20 cellular contexts compared by ENCODE assay signal in genomic region chr9:114273461-114273881, GRCh38. TPM values are rescaled to one million over a fixed set of nuclear protein-coding genes. Genes with fewer than 3 reads are reported as not detected.
DNase-seq lines count a peak whose midpoint lies in the region; ATAC-seq and TF ChIP-seq lines count a peak whose summit lies in the region.
"Had no signal": no experiment of that assay in that cellular context is flagged by ENCODE, and none has a peak within 500 bp of the region (broad histone marks: within the 10 kb centered on the region; RNA-seq: fewer than 3 reads in every experiment).

No MANE protein-coding gene starts in this region.

- intact Hi-C loops in left cardiac atrium (cut with DNase I) (loop anchor here (5.0 kb wide), 2 partner anchors 116 to 166 kb away; partner anchors contain the start of gene COL27A1 (in 2 of the 2)), heart right ventricle (cut with DNase I) (loop anchor here in 7 of 10 donors (5.0 to 10.0 kb wide), 4 partner anchors 116 to 169 kb away; partner anchors contain the start of gene COL27A1 (in 5 of the 7)), aorta (cut with DNase I) (loop anchor here in 1 of 2 donors (5.0 kb wide), 2 partner anchors 116 to 166 kb away; partner anchors contain the start of gene COL27A1)

- TF ChIP-seq CTCF in heart right ventricle (IDR thresholded peaks at IDR 0.05) = no peak
- no peak for TF ChIP-seq CTCF in endothelial cell (IDR thresholded peaks at IDR 0.05; ENCODE audit: unreplicated experiment)
- no peak for TF ChIP-seq CTCF in neural crest cell (conservative IDR thresholded peaks at IDR 0.05)

- H3K4me3 ChIP-seq in heart right ventricle (no peak overlapping the region), aorta (ENCODE audit: low read length in 2 of 2) (no peak overlapping the region)
- H3K4me3 ChIP-seq: BLaER1 treated with 17β-estradiol and CSF1 and Interleukin-3, amounts not matched to agents 10 nM and 100 nM; breast epithelium; hepatocyte; prostate gland; upper lobe of left lung had no signal

- H3K4me1 Mint-ChIP-seq in endothelial cell (ENCODE audit: unreplicated experiment) (no peaks in the 10 kb centered on the region), neural crest cell (no peaks in the 10 kb centered on the region)

- H3K4me1 ChIP-seq in heart right ventricle = no peaks in the 10 kb centered on the region
- no peaks in the 10 kb centered on the region for H3K4me1 ChIP-seq in aorta (ENCODE audit: control insufficient read depth in 1 of 2, insufficient read depth in 2 of 2, low read length in 2 of 2)
- H3K4me1 ChIP-seq: breast epithelium, prostate gland, upper lobe of left lung had no signal

- DNase-seq in left cardiac atrium (peak; percentile 7), heart right ventricle (no peak), endothelial cell (ENCODE audit: low spot score) (no peak), neural crest cell (ENCODE audit: low read depth, low spot score) (no peak), aorta (peak; percentile 24 to 48), T1000 (lab: John Stamatoyannopoulos, UW) (no peak), COR-L47 (lab: John Stamatoyannopoulos, UW) (no peak), NCI-H82 treated with DMSO at 0.1 percent for 48 hours (lab: John Stamatoyannopoulos, UW; ENCODE audit: unreplicated experiment) (no peak)
- DNase-seq: activated CD8-positive, alpha-beta memory T cell treated with anti-CD3 and anti-CD28 coated beads, Interleukin-2, amount 50 U/mL, for 48 hours; mesenchymal stem cell; naive thymus-derived CD4-positive, alpha-beta T cell; NCI-H1436; stimulated activated CD4-positive, alpha-beta T cell treated with anti-CD3 and anti-CD28 coated beads, Interleukin-12 subunit alpha, Interleukin-12 subunit beta, amount 100 ng/mL, for 4 hours; upper lobe of left lung had no signal

- H3K4me3 Mint-ChIP-seq in endothelial cell (ENCODE audit: unreplicated experiment) = peak overlapping the region; percentile 42
- no peak overlapping the region for H3K4me3 Mint-ChIP-seq in neural crest cell
- H3K4me3 Mint-ChIP-seq: dendritic cell treated with granulocyte-macrophage colony-stimulating factor and Interleukin-4, amounts not matched to agents 40 ng/mL and 50 ng/mL, for 4 days; naive thymus-derived CD4-positive, alpha-beta T cell had no signal

- WGBS in heart right ventricle, 2 donors = 82 to 88% methylated on average over 7 of the region's 7 CpGs
- 89 to 96% methylated on average over 7 of the region's 7 CpGs for WGBS in aorta, 2 donors

- H3K27ac ChIP-seq in heart right ventricle (no peak overlapping the region), aorta (ENCODE audit: low read depth in 1 of 2, low read length in 2 of 2) (no peak overlapping the region)
- H3K27ac ChIP-seq: BLaER1 treated with 17β-estradiol and CSF1 and Interleukin-3, amounts not matched to agents 10 nM and 100 nM; hepatocyte; prostate gland; upper lobe of left lung had no signal

- H3K27me3 ChIP-seq in heart right ventricle = no peaks in the 10 kb centered on the region
- no peaks in the 10 kb centered on the region for H3K27me3 ChIP-seq in aorta (ENCODE audit: control insufficient read depth in 1 of 2, insufficient read depth in 2 of 2, low read length in 1 of 2)
- H3K27me3 ChIP-seq: BLaER1 treated with 17β-estradiol and CSF1 and Interleukin-3, amounts not matched to agents 10 nM and 100 nM; breast epithelium; hepatocyte; upper lobe of left lung had no signal

- peaks cover 47% of the 10 kb centered on the region for H3K36me3 Mint-ChIP-seq in endothelial cell (ENCODE audit: low read depth, unreplicated experiment)
- H3K36me3 Mint-ChIP-seq in neural crest cell (ENCODE audit: low read depth) = no peaks in the 10 kb centered on the region
- H3K36me3 Mint-ChIP-seq: naive thymus-derived CD4-positive, alpha-beta T cell had no signal

- H3K27me3 Mint-ChIP-seq in endothelial cell (ENCODE audit: unreplicated experiment) = peaks cover 7% of the 10 kb centered on the region
- H3K27me3 Mint-ChIP-seq in neural crest cell (ENCODE audit: low read depth) = no peaks in the 10 kb centered on the region
- H3K27me3 Mint-ChIP-seq: naive thymus-derived CD4-positive, alpha-beta T cell had no signal

- H3K9me3 ChIP-seq in heart right ventricle (no peaks in the 10 kb centered on the region), aorta (ENCODE audit: control insufficient read depth, low read length) (no peaks in the 10 kb centered on the region)
- H3K9me3 ChIP-seq: BLaER1 treated with 17β-estradiol and CSF1 and Interleukin-3, amounts not matched to agents 10 nM and 100 nM; breast epithelium; prostate gland; upper lobe of left lung had no signal

- ATAC-seq in left cardiac atrium (no peak), heart right ventricle (no peak), aorta (ENCODE audit: low FRiP score) (no peak)
- ATAC-seq: naive thymus-derived CD4-positive, alpha-beta T cell had no signal

- H3K27ac Mint-ChIP-seq in endothelial cell (ENCODE audit: unreplicated experiment) (no peak overlapping the region), neural crest cell (ENCODE audit: unreplicated experiment) (peak overlapping the region; percentile 83)
- H3K27ac Mint-ChIP-seq: dendritic cell treated with granulocyte-macrophage colony-stimulating factor and Interleukin-4, amounts not matched to agents 40 ng/mL and 50 ng/mL, for 4 days; naive thymus-derived CD4-positive, alpha-beta T cell had no signal

- peaks cover 0 to 5% (median 0%) of the 10 kb centered on the region in 9 donors for H3K36me3 ChIP-seq in heart right ventricle
- no peaks in the 10 kb centered on the region for H3K36me3 ChIP-seq in aorta (ENCODE audit: control insufficient read depth in 1 of 2, insufficient read depth in 2 of 2, low read length in 1 of 2)
- H3K36me3 ChIP-seq: breast epithelium, prostate gland, upper lobe of left lung had no signal

- H3K9me3 Mint-ChIP-seq in endothelial cell (ENCODE audit: unreplicated experiment) = no peaks in the 10 kb centered on the region
- no peaks in the 10 kb centered on the region for H3K9me3 Mint-ChIP-seq in neural crest cell
- H3K9me3 Mint-ChIP-seq: dendritic cell treated with granulocyte-macrophage colony-stimulating factor and Interleukin-4, amounts not matched to agents 40 ng/mL and 50 ng/mL, for 4 days had no signal

RNA-seq across cellular contexts. Expression of gene ORM1, which starts 49.4 kb away (rescaled TPM):
- total RNA-seq in left cardiac atrium (1 to 10 TPM in 1 of 2 donors, under 1 TPM in 1; 0.71 to 4.8 TPM), heart right ventricle (under 1 TPM in 3 of 10 donors, not detected in 7; 0.37 to 0.70 (median 0.55) TPM), endothelial cell (ENCODE audit: unreplicated experiment) (not detected), neural crest cell (not detected in 2 replicates), aorta (under 1 TPM in 1 of 2 donors, not detected in 1; 0.45 TPM)
- polyA plus RNA-seq in heart right ventricle (under 1 TPM; 0.13 to 0.59 TPM), aorta (1 to 10 TPM in 1 of 2 donors, under 1 TPM in 1; 0.28 to 3.0 TPM)
- total RNA-seq: A673, prostate gland had no signal
- polyA plus RNA-seq: naive thymus-derived CD4-positive, alpha-beta T cell had no signal

RNA-seq across cellular contexts. Expression of gene ORM2, which starts 56.2 kb away (rescaled TPM):
- total RNA-seq in left cardiac atrium (1 to 10 TPM in 1 of 2 donors, not detected in 1; 1.6 TPM), heart right ventricle (not detected), endothelial cell (ENCODE audit: unreplicated experiment) (not detected), neural crest cell (not detected in 2 replicates), aorta (not detected)
- polyA plus RNA-seq in heart right ventricle (under 1 TPM in 1 of 2 donors, not detected in 1; 0.44 TPM), aorta (not detected)
- total RNA-seq: A673; naive thymus-derived CD4-positive, alpha-beta T cell had no signal
- polyA plus RNA-seq: naive thymus-derived CD4-positive, alpha-beta T cell had no signal

Comparison
In these comparisons a context has a peak if more than half of its experiments do, and no peak if none do; other contexts are left out.
1. DNase-seq: peak in left cardiac atrium (single experiment) and aorta (2 of 2); none in heart right ventricle (0 of 2), endothelial cell (single experiment), neural crest cell (single experiment), T1000 (single experiment), COR-L47 (single experiment) and NCI-H82 treated with DMSO at 0.1 percent for 48 hours (single experiment).